Comparison of ENCODE assay signal across 2 cellular contexts in genomic region chr16:83948914-83949723, GRCh38.
A peak's percentile ranks its signal among the peaks of the same experiment; 100 is the strongest.
TF ChIP-seq lines count a peak whose summit lies in the region.

No MANE protein-coding gene starts in this region.

TF ChIP-seq in HCT116, 20 proteins besides CTCF, POLR2A, EP300 and RAD21:
- TF ChIP-seq ELF1 (IDR thresholded peaks at IDR 0.05; ENCODE audit: borderline replicate concordance, low read depth) (no peak), POLR2AphosphoS5 (IDR thresholded peaks at IDR 0.05; ENCODE audit: low read depth, low read length) (no peak), ZBTB33 (IDR thresholded peaks at IDR 0.05; ENCODE audit: extremely low read depth, insufficient replicate concordance, low read length) (no peak), ATF3 (IDR thresholded peaks at IDR 0.05) (no peak), ZNF274 (IDR thresholded peaks at IDR 0.05; ENCODE audit: low read depth, low read length) (no peak), SP1 (IDR thresholded peaks at IDR 0.05; ENCODE audit: low read depth) (no peak), SIN3A (IDR thresholded peaks at IDR 0.05; ENCODE audit: low read depth) (no peak)

TF ChIP-seq in HepG2, 621 proteins besides CTCF, POLR2A, EP300 and RAD21 (continues in another document):
- no peak for TF ChIP-seq RORA (CRISPR knock-in tag; IDR thresholded peaks at IDR 0.05)
- TF ChIP-seq ZFP91 (CRISPR knock-in tag; IDR thresholded peaks at IDR 0.05; ENCODE audit: borderline replicate concordance), result peak; percentile 84
- TF ChIP-seq SP1 (IDR thresholded peaks at IDR 0.05), result no peak
- TF ChIP-seq SP1 (CRISPR knock-in tag; IDR thresholded peaks at IDR 0.05), result no peak
- TF ChIP-seq ZBTB1 (CRISPR knock-in tag; IDR thresholded peaks at IDR 0.05; ENCODE audit: borderline replicate concordance), result no peak
- TF ChIP-seq ZBTB8A (CRISPR knock-in tag; IDR thresholded peaks at IDR 0.05; ENCODE audit: borderline replicate concordance, low read depth), result no peak
- no peak for TF ChIP-seq PTBP1 (IDR thresholded peaks at IDR 0.05; ENCODE audit: low read depth, low read length, poor library complexity, severe bottlenecking)
- no peak for TF ChIP-seq PBX2 (CRISPR knock-in tag; IDR thresholded peaks at IDR 0.05)
- TF ChIP-seq SMAD9 (CRISPR knock-in tag; IDR thresholded peaks at IDR 0.05), result no peak
- no peak for TF ChIP-seq ZNF260 (CRISPR knock-in tag; IDR thresholded peaks at IDR 0.05; ENCODE audit: borderline replicate concordance, low read depth)
- TF ChIP-seq CSRNP2 (CRISPR knock-in tag; conservative IDR thresholded peaks at IDR 0.05; ENCODE audit: low read depth), result no peak
- TF ChIP-seq ZNF160 (CRISPR knock-in tag; IDR thresholded peaks at IDR 0.05), result 0 out of 2 replicates have a peak, but pooled peaks have one; percentile 51
- TF ChIP-seq ZBTB49 (CRISPR knock-in tag; IDR thresholded peaks at IDR 0.05; ENCODE audit: borderline replicate concordance), result no peak
- no peak for TF ChIP-seq ZNF280D (CRISPR knock-in tag; IDR thresholded peaks at IDR 0.05)
- TF ChIP-seq KDM1A (CRISPR knock-in tag; IDR thresholded peaks at IDR 0.05), result peak; percentile 93
- TF ChIP-seq PRDM4 (CRISPR knock-in tag; IDR thresholded peaks at IDR 0.05; ENCODE audit: borderline replicate concordance), result no peak
- TF ChIP-seq FOXA1 (IDR thresholded peaks at IDR 0.05), result no peak
- TF ChIP-seq FOXA1 (CRISPR knock-in tag; IDR thresholded peaks at IDR 0.05), result peak; percentile 82
- TF ChIP-seq ATF2 (CRISPR knock-in tag; IDR thresholded peaks at IDR 0.05), result peak; percentile 59; the same call in 1 of the 2 replicates
- TF ChIP-seq ZNF510 (CRISPR knock-in tag; IDR thresholded peaks at IDR 0.05; ENCODE audit: low read depth), result no peak
- no peak for TF ChIP-seq ZFP41 (CRISPR knock-in tag; IDR thresholded peaks at IDR 0.05; ENCODE audit: borderline replicate concordance)
- no peak for TF ChIP-seq ZNF670 (CRISPR knock-in tag; IDR thresholded peaks at IDR 0.05; ENCODE audit: borderline replicate concordance)
- peak; percentile 78 for TF ChIP-seq PPARG (CRISPR knock-in tag; conservative IDR thresholded peaks at IDR 0.05)
- TF ChIP-seq ZNF280B (CRISPR knock-in tag; IDR thresholded peaks at IDR 0.05; ENCODE audit: borderline replicate concordance), result no peak; the same call in 1 of the 2 replicates
- no peak for TF ChIP-seq ATF4 (CRISPR knock-in tag; IDR thresholded peaks at IDR 0.05)
- no peak for TF ChIP-seq KDM2A (CRISPR knock-in tag; IDR thresholded peaks at IDR 0.05; ENCODE audit: borderline replicate concordance, low read depth)
- no peak for TF ChIP-seq THAP9 (CRISPR knock-in tag; IDR thresholded peaks at IDR 0.05; ENCODE audit: borderline replicate concordance)
- no peak for TF ChIP-seq NFYC (CRISPR knock-in tag; IDR thresholded peaks at IDR 0.05)
- TF ChIP-seq NR2F1 (CRISPR knock-in tag; IDR thresholded peaks at IDR 0.05), result peak in 1 of 2 experiments; percentile 86; a peak in 2 of 4 replicates
- peak; percentile 53; the same call in 1 of the 2 replicates for TF ChIP-seq NR2C2 (CRISPR knock-in tag; IDR thresholded peaks at IDR 0.05; ENCODE audit: borderline replicate concordance)
- no peak for TF ChIP-seq ARNT2 (CRISPR knock-in tag; IDR thresholded peaks at IDR 0.05; ENCODE audit: low read depth)
- TF ChIP-seq ZNF768 (CRISPR knock-in tag; IDR thresholded peaks at IDR 0.05), result peak; percentile 100
- TF ChIP-seq ZNF607 (CRISPR knock-in tag; IDR thresholded peaks at IDR 0.05; ENCODE audit: borderline replicate concordance), result peak; percentile 69; the same call in 1 of the 2 replicates
- TF ChIP-seq MAF1 (CRISPR knock-in tag; IDR thresholded peaks at IDR 0.05; ENCODE audit: borderline replicate concordance), result no peak
- no peak for TF ChIP-seq CAMTA2 (CRISPR knock-in tag; IDR thresholded peaks at IDR 0.05; ENCODE audit: borderline replicate concordance)
- no peak for TF ChIP-seq ZNF761 (CRISPR knock-in tag; conservative IDR thresholded peaks at IDR 0.05)
